ENCODE assay signal across 1 cellular context in the genomic region with DNA sequence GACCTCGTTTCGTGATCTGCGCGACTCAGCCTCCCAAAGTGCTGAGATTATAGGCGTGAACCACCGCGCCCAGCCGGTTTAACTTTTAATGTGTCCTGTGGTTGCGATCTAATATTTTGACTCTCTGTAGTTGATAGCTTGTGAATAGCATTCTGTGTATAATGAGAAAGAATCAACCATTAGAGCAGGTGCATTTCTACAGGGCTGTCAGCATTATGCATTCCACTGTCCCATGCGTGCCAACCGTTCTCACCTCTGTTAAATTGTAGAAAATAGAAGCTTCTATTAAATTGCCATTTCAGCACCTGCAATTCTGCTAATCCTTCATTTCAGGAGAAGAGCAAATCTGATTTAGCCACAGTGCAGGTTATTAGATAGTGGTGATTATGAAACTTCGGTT.
TF ChIP-seq lines count a peak whose summit lies in the region.

No MANE protein-coding gene starts in this region.

TF ChIP-seq in HCT116, 20 proteins besides CTCF, POLR2A, EP300 and RAD21:
- TF ChIP-seq CBX3 (IDR thresholded peaks at IDR 0.05; ENCODE audit: low read depth), result no peak
- TF ChIP-seq SRF (IDR thresholded peaks at IDR 0.05; ENCODE audit: low read depth), result no peak
- no peak for TF ChIP-seq POLR2AphosphoS5 (IDR thresholded peaks at IDR 0.05; ENCODE audit: low read depth, low read length)
- no peak for TF ChIP-seq ELF1 (IDR thresholded peaks at IDR 0.05; ENCODE audit: borderline replicate concordance, low read depth)
- TF ChIP-seq JUND (IDR thresholded peaks at IDR 0.05), result no peak
- TF ChIP-seq, protein P1, sequence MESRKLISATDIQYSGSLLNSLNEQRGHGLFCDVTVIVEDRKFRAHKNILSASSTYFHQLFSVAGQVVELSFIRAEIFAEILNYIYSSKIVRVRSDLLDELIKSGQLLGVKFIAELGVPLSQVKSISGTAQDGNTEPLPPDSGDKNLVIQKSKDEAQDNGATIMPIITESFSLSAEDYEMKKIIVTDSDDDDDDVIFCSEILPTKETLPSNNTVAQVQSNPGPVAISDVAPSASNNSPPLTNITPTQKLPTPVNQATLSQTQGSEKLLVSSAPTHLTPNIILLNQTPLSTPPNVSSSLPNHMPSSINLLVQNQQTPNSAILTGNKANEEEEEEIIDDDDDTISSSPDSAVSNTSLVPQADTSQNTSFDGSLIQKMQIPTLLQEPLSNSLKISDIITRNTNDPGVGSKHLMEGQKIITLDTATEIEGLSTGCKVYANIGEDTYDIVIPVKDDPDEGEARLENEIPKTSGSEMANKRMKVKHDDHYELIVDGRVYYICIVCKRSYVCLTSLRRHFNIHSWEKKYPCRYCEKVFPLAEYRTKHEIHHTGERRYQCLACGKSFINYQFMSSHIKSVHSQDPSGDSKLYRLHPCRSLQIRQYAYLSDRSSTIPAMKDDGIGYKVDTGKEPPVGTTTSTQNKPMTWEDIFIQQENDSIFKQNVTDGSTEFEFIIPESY (IDR thresholded peaks at IDR 0.05; ENCODE audit: extremely low read depth, insufficient replicate concordance, low read length), result no peak
- no peak for TF ChIP-seq EZH2phosphoT487 (IDR thresholded peaks at IDR 0.05; ENCODE audit: borderline replicate concordance)
- TF ChIP-seq TCF7L2 (IDR thresholded peaks at IDR 0.05; ENCODE audit: borderline replicate concordance, extremely low read depth, insufficient read depth, insufficient read length), result no peak
- TF ChIP-seq CEBPB (IDR thresholded peaks at IDR 0.05; ENCODE audit: low read depth), result no peak
- TF ChIP-seq YY1 (IDR thresholded peaks at IDR 0.05; ENCODE audit: extremely low read depth, insufficient replicate concordance, low read depth, low read length), result no peak
- TF ChIP-seq, protein P2, sequence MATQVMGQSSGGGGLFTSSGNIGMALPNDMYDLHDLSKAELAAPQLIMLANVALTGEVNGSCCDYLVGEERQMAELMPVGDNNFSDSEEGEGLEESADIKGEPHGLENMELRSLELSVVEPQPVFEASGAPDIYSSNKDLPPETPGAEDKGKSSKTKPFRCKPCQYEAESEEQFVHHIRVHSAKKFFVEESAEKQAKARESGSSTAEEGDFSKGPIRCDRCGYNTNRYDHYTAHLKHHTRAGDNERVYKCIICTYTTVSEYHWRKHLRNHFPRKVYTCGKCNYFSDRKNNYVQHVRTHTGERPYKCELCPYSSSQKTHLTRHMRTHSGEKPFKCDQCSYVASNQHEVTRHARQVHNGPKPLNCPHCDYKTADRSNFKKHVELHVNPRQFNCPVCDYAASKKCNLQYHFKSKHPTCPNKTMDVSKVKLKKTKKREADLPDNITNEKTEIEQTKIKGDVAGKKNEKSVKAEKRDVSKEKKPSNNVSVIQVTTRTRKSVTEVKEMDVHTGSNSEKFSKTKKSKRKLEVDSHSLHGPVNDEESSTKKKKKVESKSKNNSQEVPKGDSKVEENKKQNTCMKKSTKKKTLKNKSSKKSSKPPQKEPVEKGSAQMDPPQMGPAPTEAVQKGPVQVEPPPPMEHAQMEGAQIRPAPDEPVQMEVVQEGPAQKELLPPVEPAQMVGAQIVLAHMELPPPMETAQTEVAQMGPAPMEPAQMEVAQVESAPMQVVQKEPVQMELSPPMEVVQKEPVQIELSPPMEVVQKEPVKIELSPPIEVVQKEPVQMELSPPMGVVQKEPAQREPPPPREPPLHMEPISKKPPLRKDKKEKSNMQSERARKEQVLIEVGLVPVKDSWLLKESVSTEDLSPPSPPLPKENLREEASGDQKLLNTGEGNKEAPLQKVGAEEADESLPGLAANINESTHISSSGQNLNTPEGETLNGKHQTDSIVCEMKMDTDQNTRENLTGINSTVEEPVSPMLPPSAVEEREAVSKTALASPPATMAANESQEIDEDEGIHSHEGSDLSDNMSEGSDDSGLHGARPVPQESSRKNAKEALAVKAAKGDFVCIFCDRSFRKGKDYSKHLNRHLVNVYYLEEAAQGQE (IDR thresholded peaks at IDR 0.05; ENCODE audit: low read depth), result no peak
- TF ChIP-seq, protein P3, sequence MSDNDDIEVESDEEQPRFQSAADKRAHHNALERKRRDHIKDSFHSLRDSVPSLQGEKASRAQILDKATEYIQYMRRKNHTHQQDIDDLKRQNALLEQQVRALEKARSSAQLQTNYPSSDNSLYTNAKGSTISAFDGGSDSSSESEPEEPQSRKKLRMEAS (IDR thresholded peaks at IDR 0.05), result no peak
- no peak for TF ChIP-seq ZNF274 (IDR thresholded peaks at IDR 0.05; ENCODE audit: low read depth, low read length)
- TF ChIP-seq EGR1 (IDR thresholded peaks at IDR 0.05; ENCODE audit: low read depth), result no peak
- TF ChIP-seq FOSL1 (IDR thresholded peaks at IDR 0.05; ENCODE audit: low read depth), result no peak
- TF ChIP-seq, protein P4, sequence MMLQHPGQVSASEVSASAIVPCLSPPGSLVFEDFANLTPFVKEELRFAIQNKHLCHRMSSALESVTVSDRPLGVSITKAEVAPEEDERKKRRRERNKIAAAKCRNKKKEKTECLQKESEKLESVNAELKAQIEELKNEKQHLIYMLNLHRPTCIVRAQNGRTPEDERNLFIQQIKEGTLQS (IDR thresholded peaks at IDR 0.05), result no peak
- no peak for TF ChIP-seq EZH2 (IDR thresholded peaks at IDR 0.05)
- no peak for TF ChIP-seq SP1 (IDR thresholded peaks at IDR 0.05; ENCODE audit: low read depth)
